In the genomic region with DNA sequence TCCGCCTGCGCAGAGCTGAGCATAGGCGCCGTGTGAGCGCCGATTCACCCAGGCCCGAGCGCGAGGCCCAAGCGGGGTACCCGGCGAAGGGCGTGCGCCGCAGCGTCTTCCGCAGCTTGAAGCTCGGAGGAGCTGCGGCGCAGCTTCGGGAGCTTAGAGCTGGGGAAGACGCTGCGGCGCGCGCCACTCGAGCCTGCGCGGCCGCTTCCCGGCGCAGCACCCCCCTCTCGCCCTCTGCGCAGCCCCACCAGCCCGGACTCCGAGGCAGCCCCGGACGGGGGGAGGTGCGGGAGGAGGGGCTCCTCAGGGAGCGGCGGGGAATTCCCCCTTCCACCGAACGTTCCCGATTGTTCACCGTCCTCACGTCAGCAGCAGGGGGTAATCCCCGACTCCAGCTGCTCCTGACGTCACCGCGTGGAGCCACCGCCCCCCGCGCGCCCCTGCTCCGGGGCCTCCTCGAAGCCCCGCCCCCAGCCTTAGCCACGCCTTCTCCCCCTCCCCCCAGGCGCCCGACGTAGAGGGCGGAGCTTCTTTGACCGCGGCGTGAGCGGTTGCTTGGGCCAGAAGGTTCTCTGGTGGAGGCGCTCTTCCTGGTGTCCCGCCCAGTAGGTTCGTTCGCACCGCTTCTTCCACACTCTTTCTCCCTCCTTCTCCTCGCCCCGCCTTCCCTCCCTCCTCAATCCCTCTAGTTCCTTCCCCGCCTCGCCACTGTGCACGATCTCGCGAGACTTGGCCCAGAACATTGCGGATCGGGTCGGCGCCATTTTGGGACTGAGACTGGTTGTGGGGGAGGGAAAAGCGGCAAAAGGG, we compare ENCODE assay signal across 1 cellular context.
TF ChIP-seq lines count a peak whose summit lies in the region.

A gene with protein sequence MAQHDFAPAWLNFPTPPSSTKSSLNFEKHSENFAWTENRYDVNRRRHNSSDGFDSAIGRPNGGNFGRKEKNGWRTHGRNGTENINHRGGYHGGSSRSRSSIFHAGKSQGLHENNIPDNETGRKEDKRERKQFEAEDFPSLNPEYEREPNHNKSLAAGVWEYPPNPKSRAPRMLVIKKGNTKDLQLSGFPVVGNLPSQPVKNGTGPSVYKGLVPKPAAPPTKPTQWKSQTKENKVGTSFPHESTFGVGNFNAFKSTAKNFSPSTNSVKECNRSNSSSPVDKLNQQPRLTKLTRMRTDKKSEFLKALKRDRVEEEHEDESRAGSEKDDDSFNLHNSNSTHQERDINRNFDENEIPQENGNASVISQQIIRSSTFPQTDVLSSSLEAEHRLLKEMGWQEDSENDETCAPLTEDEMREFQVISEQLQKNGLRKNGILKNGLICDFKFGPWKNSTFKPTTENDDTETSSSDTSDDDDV (plus strand): TSS at position 742 of the 810 bp plus-strand sequence. CDS start 40,072 bp downstream, outside the sequence.

TF ChIP-seq in HepG2, 621 proteins besides CTCF, POLR2A, EP300 and RAD21 (continued from another document and continues in another):
- TF ChIP-seq ZFP91 (CRISPR knock-in tag; IDR thresholded peaks at IDR 0.05; ENCODE audit: borderline replicate concordance) (peak; percentile 52; the same call in 1 of the 2 replicates), ZBTB3 (CRISPR knock-in tag; IDR thresholded peaks at IDR 0.05; ENCODE audit: borderline replicate concordance, low read depth) (no peak), HDAC6 (IDR thresholded peaks at IDR 0.05; ENCODE audit: low read depth, low read length) (no peak), ZNF746 (CRISPR knock-in tag; IDR thresholded peaks at IDR 0.05) (0 out of 2 replicates have a peak, but pooled peaks have one; percentile 14), ZNF33A (CRISPR knock-in tag; IDR thresholded peaks at IDR 0.05; ENCODE audit: borderline replicate concordance) (0 out of 2 replicates have a peak, but pooled peaks have one; percentile 46), GATA4 (IDR thresholded peaks at IDR 0.05; ENCODE audit: borderline replicate concordance, low read depth) (no peak; the same call in 1 of the 2 replicates), FOXJ3 (CRISPR knock-in tag; IDR thresholded peaks at IDR 0.05; ENCODE audit: borderline replicate concordance) (no peak), THAP8 (CRISPR knock-in tag; IDR thresholded peaks at IDR 0.05; ENCODE audit: borderline replicate concordance) (no peak), ZMAT3 (CRISPR knock-in tag; conservative IDR thresholded peaks at IDR 0.05) (0 out of 2 replicates have a peak, but pooled peaks have one; percentile 9), ZNF501 (CRISPR knock-in tag; IDR thresholded peaks at IDR 0.05) (no peak; the same call in 1 of the 2 replicates), ZNF703 (CRISPR knock-in tag; IDR thresholded peaks at IDR 0.05; ENCODE audit: borderline replicate concordance) (no peak), ZBED4 (CRISPR knock-in tag; IDR thresholded peaks at IDR 0.05; ENCODE audit: borderline replicate concordance) (no peak), TFDP2 (CRISPR knock-in tag; IDR thresholded peaks at IDR 0.05) (peak; percentile 66; the same call in 1 of the 2 replicates), MLXIP (CRISPR knock-in tag; IDR thresholded peaks at IDR 0.05; ENCODE audit: borderline replicate concordance) (no peak), HNRNPH1 (optimal IDR thresholded peaks at IDR 0.05; ENCODE audit: low read depth, low read length) (no peak), ZFP1 (CRISPR knock-in tag; IDR thresholded peaks at IDR 0.05) (no peak), KAT7 (CRISPR knock-in tag; IDR thresholded peaks at IDR 0.05; ENCODE audit: borderline replicate concordance) (peak; percentile 90; the same call in 1 of the 2 replicates), ZNF333 (CRISPR knock-in tag; IDR thresholded peaks at IDR 0.05; ENCODE audit: borderline replicate concordance) (no peak), TBP (CRISPR knock-in tag; IDR thresholded peaks at IDR 0.05) (no peak), ZIK1 (CRISPR knock-in tag; IDR thresholded peaks at IDR 0.05; ENCODE audit: borderline replicate concordance, low read depth) (no peak; the same call in 1 of the 2 replicates), ZNF549 (CRISPR knock-in tag; IDR thresholded peaks at IDR 0.05) (no peak), NFRKB (IDR thresholded peaks at IDR 0.05) (peak; percentile 81; the same call in 1 of the 2 replicates), ZNF816 (CRISPR knock-in tag; IDR thresholded peaks at IDR 0.05; ENCODE audit: borderline replicate concordance) (no peak), ELF3 (CRISPR knock-in tag; IDR thresholded peaks at IDR 0.05) (peak; percentile 29; the same call in 1 of the 2 replicates), MAF1 (CRISPR knock-in tag; IDR thresholded peaks at IDR 0.05; ENCODE audit: borderline replicate concordance) (no peak), ZNF484 (CRISPR knock-in tag; IDR thresholded peaks at IDR 0.05; ENCODE audit: borderline replicate concordance, low read depth) (no peak), ZNF343 (CRISPR knock-in tag; IDR thresholded peaks at IDR 0.05) (peak; percentile 77), TRIM24 (CRISPR knock-in tag; IDR thresholded peaks at IDR 0.05) (no peak), ZKSCAN1 (IDR thresholded peaks at IDR 0.05; ENCODE audit: low read length) (peak; percentile 50; the same call in 1 of the 2 replicates), ZNF713 (CRISPR knock-in tag; IDR thresholded peaks at IDR 0.05) (peak; percentile 60; the same call in 1 of the 2 replicates), ZNF841 (CRISPR knock-in tag; IDR thresholded peaks at IDR 0.05; ENCODE audit: borderline replicate concordance) (no peak), TP53 (CRISPR knock-in tag; conservative IDR thresholded peaks at IDR 0.05) (0 out of 2 replicates have a peak, but pooled peaks have one; percentile 67), ZBTB7B (CRISPR knock-in tag; IDR thresholded peaks at IDR 0.05) (peak; percentile 71), ZFP36 (IDR thresholded peaks at IDR 0.05; ENCODE audit: borderline replicate concordance, low read depth, low read length, partially characterized antibody) (no peak)
- TF ChIP-seq, protein P1, sequence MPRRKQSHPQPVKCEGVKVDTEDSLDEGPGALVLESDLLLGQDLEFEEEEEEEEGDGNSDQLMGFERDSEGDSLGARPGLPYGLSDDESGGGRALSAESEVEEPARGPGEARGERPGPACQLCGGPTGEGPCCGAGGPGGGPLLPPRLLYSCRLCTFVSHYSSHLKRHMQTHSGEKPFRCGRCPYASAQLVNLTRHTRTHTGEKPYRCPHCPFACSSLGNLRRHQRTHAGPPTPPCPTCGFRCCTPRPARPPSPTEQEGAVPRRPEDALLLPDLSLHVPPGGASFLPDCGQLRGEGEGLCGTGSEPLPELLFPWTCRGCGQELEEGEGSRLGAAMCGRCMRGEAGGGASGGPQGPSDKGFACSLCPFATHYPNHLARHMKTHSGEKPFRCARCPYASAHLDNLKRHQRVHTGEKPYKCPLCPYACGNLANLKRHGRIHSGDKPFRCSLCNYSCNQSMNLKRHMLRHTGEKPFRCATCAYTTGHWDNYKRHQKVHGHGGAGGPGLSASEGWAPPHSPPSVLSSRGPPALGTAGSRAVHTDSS (CRISPR knock-in tag; conservative IDR thresholded peaks at IDR 0.05), result no peak
- TF ChIP-seq, protein P2, sequence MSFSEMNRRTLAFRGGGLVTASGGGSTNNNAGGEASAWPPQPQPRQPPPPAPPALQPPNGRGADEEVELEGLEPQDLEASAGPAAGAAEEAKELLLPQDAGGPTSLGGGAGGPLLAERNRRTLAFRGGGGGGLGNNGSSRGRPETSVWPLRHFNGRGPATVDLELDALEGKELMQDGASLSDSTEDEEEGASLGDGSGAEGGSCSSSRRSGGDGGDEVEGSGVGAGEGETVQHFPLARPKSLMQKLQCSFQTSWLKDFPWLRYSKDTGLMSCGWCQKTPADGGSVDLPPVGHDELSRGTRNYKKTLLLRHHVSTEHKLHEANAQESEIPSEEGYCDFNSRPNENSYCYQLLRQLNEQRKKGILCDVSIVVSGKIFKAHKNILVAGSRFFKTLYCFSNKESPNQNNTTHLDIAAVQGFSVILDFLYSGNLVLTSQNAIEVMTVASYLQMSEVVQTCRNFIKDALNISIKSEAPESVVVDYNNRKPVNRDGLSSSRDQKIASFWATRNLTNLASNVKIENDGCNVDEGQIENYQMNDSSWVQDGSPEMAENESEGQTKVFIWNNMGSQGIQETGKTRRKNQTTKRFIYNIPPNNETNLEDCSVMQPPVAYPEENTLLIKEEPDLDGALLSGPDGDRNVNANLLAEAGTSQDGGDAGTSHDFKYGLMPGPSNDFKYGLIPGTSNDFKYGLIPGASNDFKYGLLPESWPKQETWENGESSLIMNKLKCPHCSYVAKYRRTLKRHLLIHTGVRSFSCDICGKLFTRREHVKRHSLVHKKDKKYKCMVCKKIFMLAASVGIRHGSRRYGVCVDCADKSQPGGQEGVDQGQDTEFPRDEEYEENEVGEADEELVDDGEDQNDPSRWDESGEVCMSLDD (CRISPR knock-in tag; IDR thresholded peaks at IDR 0.05; ENCODE audit: borderline replicate concordance), result peak; percentile 67; the same call in 1 of the 2 replicates
- TF ChIP-seq, protein P3, sequence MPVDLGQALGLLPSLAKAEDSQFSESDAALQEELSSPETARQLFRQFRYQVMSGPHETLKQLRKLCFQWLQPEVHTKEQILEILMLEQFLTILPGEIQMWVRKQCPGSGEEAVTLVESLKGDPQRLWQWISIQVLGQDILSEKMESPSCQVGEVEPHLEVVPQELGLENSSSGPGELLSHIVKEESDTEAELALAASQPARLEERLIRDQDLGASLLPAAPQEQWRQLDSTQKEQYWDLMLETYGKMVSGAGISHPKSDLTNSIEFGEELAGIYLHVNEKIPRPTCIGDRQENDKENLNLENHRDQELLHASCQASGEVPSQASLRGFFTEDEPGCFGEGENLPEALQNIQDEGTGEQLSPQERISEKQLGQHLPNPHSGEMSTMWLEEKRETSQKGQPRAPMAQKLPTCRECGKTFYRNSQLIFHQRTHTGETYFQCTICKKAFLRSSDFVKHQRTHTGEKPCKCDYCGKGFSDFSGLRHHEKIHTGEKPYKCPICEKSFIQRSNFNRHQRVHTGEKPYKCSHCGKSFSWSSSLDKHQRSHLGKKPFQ (CRISPR knock-in tag; IDR thresholded peaks at IDR 0.05; ENCODE audit: insufficient replicate concordance), result no peak
